1 cellular context compared by ENCODE assay signal in the genomic region with DNA sequence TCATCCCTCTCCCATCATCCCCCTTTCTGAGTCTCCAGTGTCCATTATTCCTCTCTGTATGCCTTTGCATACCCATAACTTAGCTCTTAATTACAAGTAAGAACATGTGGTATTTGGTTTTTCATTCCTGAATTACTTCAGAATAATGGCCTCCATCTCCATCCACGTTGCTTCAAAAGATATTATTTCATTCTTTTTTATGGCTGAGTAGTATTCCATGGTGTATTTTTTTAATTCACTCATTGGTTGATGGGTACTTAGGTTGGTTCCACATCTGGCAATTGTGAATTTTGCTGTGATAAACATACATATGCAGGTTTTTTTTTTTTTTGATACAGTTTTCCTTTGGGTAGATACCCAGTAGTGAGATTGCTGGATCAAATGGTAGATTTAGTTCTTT.
TF ChIP-seq lines count a peak whose summit lies in the region.

No MANE protein-coding gene starts in this region.

TF ChIP-seq in K562, 482 proteins besides CTCF, POLR2A, EP300 and RAD21:
- peak; percentile 17 for TF ChIP-seq RBM25 (IDR thresholded peaks at IDR 0.05; ENCODE audit: low read depth, low read length, severe bottlenecking)
- peak; percentile 62 for TF ChIP-seq ZNF146 (CRISPR knock-in tag; IDR thresholded peaks at IDR 0.05; ENCODE audit: unreplicated experiment)
- TF ChIP-seq NFXL1 (CRISPR knock-in tag; IDR thresholded peaks at IDR 0.05): no peak
TF ChIP-seq in K562: peak in this region for 2.
